In genomic region chr10:46541017-46541661, GRCh38 we compare ENCODE assay signal across 10 cellular contexts. TPM values are rescaled to one million over a fixed set of nuclear protein-coding genes. Genes with fewer than 3 reads are reported as not detected.
A peak's percentile ranks its signal among the peaks of the same experiment; 100 is the strongest.
DNase-seq lines count a peak whose midpoint lies in the region; ATAC-seq, FAIRE-seq and TF ChIP-seq lines count a peak whose summit lies in the region.
"Had no signal": no experiment of that assay in that cellular context is flagged by ENCODE, and none has a peak within 500 bp of the region (broad histone marks: within the 10 kb centered on the region; RNA-seq: fewer than 3 reads in every experiment).

No MANE protein-coding gene starts in this region.

- H3K9me3 ChIP-seq in BE2C (no peaks in the 10 kb centered on the region), SJSA1 (replicated peaks) (no peaks in the 10 kb centered on the region), pancreas (no peaks in the 10 kb centered on the region)

- peak; percentile 81 for DNase-seq in BE2C
- DNase-seq in SJSA1 (ENCODE audit: low read depth in 1 of 2, low spot score in 2 of 2), result peak; percentile 91 to 94
- DNase-seq in Right ventricle myocardium inferior (ENCODE audit: missing footprints), result peak; percentile 80
- peak in 5 of 6 donors; percentile 12 to 83 (median 65) for DNase-seq in pancreas
- no peak for DNase-seq in KBM-7
- DNase-seq in C1 segment of cervical spinal cord (lab: John Stamatoyannopoulos, UW), result no peak
- no peak for DNase-seq in activated CD4-positive, alpha-beta T cell treated with anti-CD3 and anti-CD28 coated beads, Interleukin-2, amount 50 U/mL, for 4 hours
- no peak for DNase-seq in NCI-H510A treated with DMSO at 0.1 percent for 48 hours (lab: John Stamatoyannopoulos, UW)
- DNase-seq: NCI-H1694 treated with DMSO at 0.1 percent for 48 hours; stimulated activated naive CD4-positive, alpha-beta T cell had no signal

- no peaks in the 10 kb centered on the region for H3K36me3 ChIP-seq in BE2C
- peaks cover 43% of the 10 kb centered on the region for H3K36me3 ChIP-seq in SJSA1
- H3K36me3 ChIP-seq in pancreas, result no peaks in the 10 kb centered on the region

- H3K27me3 ChIP-seq in BE2C, result no peaks in the 10 kb centered on the region
- H3K27me3 ChIP-seq in SJSA1 (replicated peaks), result no peaks in the 10 kb centered on the region
- no peaks in the 10 kb centered on the region for H3K27me3 ChIP-seq in pancreas

- H3K27ac ChIP-seq in SJSA1 (peak overlapping the region; percentile 98), pancreas (peak overlapping the region in 2 of 4 donors; percentile 71 to 83)

- FAIRE-seq in pancreas (lab: Jason Lieb, UNC), result no peak

- TF ChIP-seq CTCF in BE2C (IDR thresholded peaks at IDR 0.05; ENCODE audit: low read depth, low read length), result peak; percentile 54
- peak in 1 of 4 donors; percentile 7 for TF ChIP-seq CTCF in pancreas (IDR thresholded peaks at IDR 0.05)

- H3K4me1 ChIP-seq in BE2C, result no peaks in the 10 kb centered on the region
- H3K4me1 ChIP-seq in SJSA1 (replicated peaks), result peaks cover 63% of the 10 kb centered on the region
- peaks cover 0 to 24% (median 13%) of the 10 kb centered on the region in 3 donors for H3K4me1 ChIP-seq in pancreas

- H3K4me3 ChIP-seq in BE2C (ENCODE audit: low read depth, low read length), result peak overlapping the region; percentile 45
- peak overlapping the region; percentile 36 for H3K4me3 ChIP-seq in SJSA1
- H3K4me3 ChIP-seq in pancreas, result peak overlapping the region in 2 of 4 donors; percentile 25 to 34

- intact Hi-C loops in Right ventricle myocardium inferior (cut with DNase I), result no loop called here
- intact Hi-C loops in pancreas (cut with DNase I), result no loop called here

- ATAC-seq in Right ventricle myocardium inferior (no peak), pancreas (peak; percentile 23 to 53 (median 40))

- WGBS in pancreas, 2 donors, result 17% methylated on average over 42 of the region's 42 CpGs

- in situ Hi-C loops in KBM-7 (cut with MboI; ENCODE audit: low pct_unique_long_range_greater_than_20kb, low sequenced_read_pairs), result no loop called here

RNA-seq across cellular contexts. Expression of gene GPRIN2, which starts 15.3 kb away (rescaled TPM):
- polyA plus RNA-seq in BE2C (2012; ENCODE audit: insufficient read depth, insufficient read length, low read depth), result not detected
- 0.42 and 1.3 TPM in 2 replicates for total RNA-seq in SJSA1 (2014; rRNA removed; shearing (Covaris generic))
- total RNA-seq in Right ventricle myocardium inferior, result not detected
- 10 to 100 TPM in 1 of 6 donors, 1 to 10 TPM in 5; 3.7 to 14.0 (median 4.3) TPM for total RNA-seq in pancreas
- 10 to 100 TPM in 1 of 2 donors, 1 to 10 TPM in 1; 6.0 to 12.3 TPM for polyA plus RNA-seq in pancreas

RNA-seq across cellular contexts. Expression of gene SYT15, which starts 37.8 kb away (rescaled TPM):
- polyA plus RNA-seq in BE2C (2012; ENCODE audit: insufficient read depth, insufficient read length, low read depth), result 1.4 TPM
- total RNA-seq in SJSA1 (2014; rRNA removed; shearing (Covaris generic)), result 5.2 and 8.6 TPM in 2 replicates
- total RNA-seq in Right ventricle myocardium inferior (3.2 TPM), pancreas (10 to 100 TPM in 1 of 6 donors, 1 to 10 TPM in 5; 2.1 to 10.7 (median 3.9) TPM)
- 1 to 10 TPM; 2.7 to 3.7 TPM for polyA plus RNA-seq in pancreas

Comparison
In these comparisons a context has a peak if more than half of its experiments do, and no peak if none do; other contexts are left out.
1. DNase-seq: peak in BE2C (single experiment), SJSA1 (2 of 2), Right ventricle myocardium inferior (single experiment) and pancreas (5 of 6); none in KBM-7 (single experiment), C1 segment of cervical spinal cord (0 of 14), activated CD4-positive, alpha-beta T cell treated with anti-CD3 and anti-CD28 coated beads, Interleukin-2, amount 50 U/mL, for 4 hours (0 of 2) and NCI-H510A treated with DMSO at 0.1 percent for 48 hours (single experiment).